Comparison of ENCODE assay signal across 1 cellular context in the genomic region with DNA sequence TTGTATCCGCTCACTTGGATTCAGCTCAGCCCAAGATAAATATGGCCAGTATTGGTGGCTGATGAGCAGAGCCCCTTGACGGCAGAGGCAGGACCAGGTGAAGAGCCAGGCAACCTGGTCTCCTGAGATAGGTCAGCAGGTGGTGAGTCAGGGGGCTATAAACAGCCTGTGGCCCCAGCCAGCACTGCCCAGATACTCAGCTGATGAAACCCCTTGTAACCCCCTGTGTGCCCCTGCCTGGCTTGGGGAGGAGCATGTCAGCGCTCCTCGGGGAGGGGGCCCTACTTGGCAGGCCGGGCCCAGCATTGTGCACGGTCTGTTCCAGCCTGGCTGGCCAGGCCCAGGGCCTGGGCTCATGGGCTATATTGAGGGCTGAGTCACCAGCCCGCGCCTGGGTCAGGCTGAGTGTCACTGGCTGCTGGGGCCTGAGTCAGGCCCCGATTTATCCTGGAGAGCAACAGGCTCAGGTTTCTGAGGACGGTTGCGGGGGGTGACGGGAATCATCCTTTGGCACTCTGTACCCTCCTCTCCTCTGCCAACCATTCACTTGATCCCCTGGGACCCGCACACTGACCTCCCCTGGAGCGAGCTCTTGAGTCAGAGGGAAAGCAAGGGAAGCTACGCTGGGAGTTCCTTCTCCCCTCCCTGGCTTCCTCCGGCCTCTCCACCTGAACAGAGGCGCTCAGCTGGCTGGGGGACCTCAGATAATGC.
TF ChIP-seq lines count a peak whose summit lies in the region.

No MANE protein-coding gene starts in this region.

TF ChIP-seq in HEK293, 187 proteins besides CTCF, POLR2A, EP300 and RAD21 (continued from another document):
- TF ChIP-seq, protein P1, sequence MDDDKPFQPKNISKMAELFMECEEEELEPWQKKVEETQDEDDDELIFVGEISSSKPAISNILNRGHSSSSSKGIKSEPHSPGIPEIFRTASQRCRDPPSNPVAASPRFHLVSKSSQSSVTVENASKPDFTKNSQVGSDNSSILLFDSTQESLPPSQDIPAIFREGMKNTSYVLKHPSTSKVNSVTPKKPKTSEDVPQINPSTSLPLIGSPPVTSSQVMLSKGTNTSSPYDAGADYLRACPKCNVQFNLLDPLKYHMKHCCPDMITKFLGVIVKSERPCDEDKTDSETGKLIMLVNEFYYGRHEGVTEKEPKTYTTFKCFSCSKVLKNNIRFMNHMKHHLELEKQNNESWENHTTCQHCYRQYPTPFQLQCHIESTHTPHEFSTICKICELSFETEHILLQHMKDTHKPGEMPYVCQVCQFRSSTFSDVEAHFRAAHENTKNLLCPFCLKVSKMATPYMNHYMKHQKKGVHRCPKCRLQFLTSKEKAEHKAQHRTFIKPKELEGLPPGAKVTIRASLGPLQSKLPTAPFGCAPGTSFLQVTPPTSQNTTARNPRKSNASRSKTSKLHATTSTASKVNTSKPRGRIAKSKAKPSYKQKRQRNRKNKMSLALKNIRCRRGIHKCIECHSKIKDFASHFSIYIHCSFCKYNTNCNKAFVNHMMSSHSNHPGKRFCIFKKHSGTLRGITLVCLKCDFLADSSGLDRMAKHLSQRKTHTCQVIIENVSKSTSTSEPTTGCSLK (tag by site-specific recombination; IDR thresholded peaks at IDR 0.05), result no peak
- no peak for TF ChIP-seq IKZF3 (tag by site-specific recombination; IDR thresholded peaks at IDR 0.05)
- TF ChIP-seq ZBTB8A (tag by site-specific recombination; IDR thresholded peaks at IDR 0.05), result 0 out of 2 replicates have a peak, but pooled peaks have one; percentile 22
- TF ChIP-seq ZBTB1 (tag by site-specific recombination; IDR thresholded peaks at IDR 0.05), result no peak
- TF ChIP-seq SP2 (tag by site-specific recombination; IDR thresholded peaks at IDR 0.05), result no peak
- TF ChIP-seq ZNF629 (tag by site-specific recombination; IDR thresholded peaks at IDR 0.05), result no peak
- no peak for TF ChIP-seq ZNF37A (tag by site-specific recombination; IDR thresholded peaks at IDR 0.05)
- no peak for TF ChIP-seq ZNF266 (tag by site-specific recombination; IDR thresholded peaks at IDR 0.05; ENCODE audit: low read depth)
- no peak; the same call in 1 of the 2 replicates for TF ChIP-seq ZNF366 (tag by site-specific recombination; conservative IDR thresholded peaks at IDR 0.05)
- TF ChIP-seq ZNF391 (tag by site-specific recombination; IDR thresholded peaks at IDR 0.05; ENCODE audit: borderline replicate concordance, low read depth), result no peak
- TF ChIP-seq, protein P2, sequence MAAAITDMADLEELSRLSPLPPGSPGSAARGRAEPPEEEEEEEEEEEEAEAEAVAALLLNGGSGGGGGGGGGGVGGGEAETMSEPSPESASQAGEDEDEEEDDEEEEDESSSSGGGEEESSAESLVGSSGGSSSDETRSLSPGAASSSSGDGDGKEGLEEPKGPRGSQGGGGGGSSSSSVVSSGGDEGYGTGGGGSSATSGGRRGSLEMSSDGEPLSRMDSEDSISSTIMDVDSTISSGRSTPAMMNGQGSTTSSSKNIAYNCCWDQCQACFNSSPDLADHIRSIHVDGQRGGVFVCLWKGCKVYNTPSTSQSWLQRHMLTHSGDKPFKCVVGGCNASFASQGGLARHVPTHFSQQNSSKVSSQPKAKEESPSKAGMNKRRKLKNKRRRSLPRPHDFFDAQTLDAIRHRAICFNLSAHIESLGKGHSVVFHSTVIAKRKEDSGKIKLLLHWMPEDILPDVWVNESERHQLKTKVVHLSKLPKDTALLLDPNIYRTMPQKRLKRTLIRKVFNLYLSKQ (tag by site-specific recombination; IDR thresholded peaks at IDR 0.05; ENCODE audit: borderline replicate concordance), result no peak
- TF ChIP-seq ZNF549 (tag by site-specific recombination; IDR thresholded peaks at IDR 0.05), result no peak
- no peak for TF ChIP-seq ZNF140 (tag by site-specific recombination; IDR thresholded peaks at IDR 0.05)
- no peak for TF ChIP-seq ZNF155 (tag by site-specific recombination; IDR thresholded peaks at IDR 0.05)
- no peak for TF ChIP-seq ZNF501 (tag by site-specific recombination; IDR thresholded peaks at IDR 0.05)
- no peak for TF ChIP-seq ZNF623 (tag by site-specific recombination; IDR thresholded peaks at IDR 0.05)
- TF ChIP-seq ZBTB17 (tag by site-specific recombination; IDR thresholded peaks at IDR 0.05), result peak; percentile 21; the same call in 1 of the 2 replicates
- TF ChIP-seq ZNF530 (tag by site-specific recombination; IDR thresholded peaks at IDR 0.05; ENCODE audit: low read depth), result no peak
- TF ChIP-seq GLIS1 (tag by site-specific recombination; IDR thresholded peaks at IDR 0.05), result peak; percentile 92
- TF ChIP-seq MZF1 (tag by site-specific recombination; IDR thresholded peaks at IDR 0.05; ENCODE audit: borderline replicate concordance), result no peak
- peak; percentile 91 for TF ChIP-seq SCRT2 (tag by site-specific recombination; IDR thresholded peaks at IDR 0.05)
- no peak for TF ChIP-seq ZNF2 (tag by site-specific recombination; IDR thresholded peaks at IDR 0.05)
- TF ChIP-seq ZFP3 (tag by site-specific recombination; IDR thresholded peaks at IDR 0.05; ENCODE audit: low read depth), result no peak
- TF ChIP-seq, protein P3, sequence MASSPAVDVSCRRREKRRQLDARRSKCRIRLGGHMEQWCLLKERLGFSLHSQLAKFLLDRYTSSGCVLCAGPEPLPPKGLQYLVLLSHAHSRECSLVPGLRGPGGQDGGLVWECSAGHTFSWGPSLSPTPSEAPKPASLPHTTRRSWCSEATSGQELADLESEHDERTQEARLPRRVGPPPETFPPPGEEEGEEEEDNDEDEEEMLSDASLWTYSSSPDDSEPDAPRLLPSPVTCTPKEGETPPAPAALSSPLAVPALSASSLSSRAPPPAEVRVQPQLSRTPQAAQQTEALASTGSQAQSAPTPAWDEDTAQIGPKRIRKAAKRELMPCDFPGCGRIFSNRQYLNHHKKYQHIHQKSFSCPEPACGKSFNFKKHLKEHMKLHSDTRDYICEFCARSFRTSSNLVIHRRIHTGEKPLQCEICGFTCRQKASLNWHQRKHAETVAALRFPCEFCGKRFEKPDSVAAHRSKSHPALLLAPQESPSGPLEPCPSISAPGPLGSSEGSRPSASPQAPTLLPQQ (tag by site-specific recombination; IDR thresholded peaks at IDR 0.05), result peak; percentile 86
- TF ChIP-seq ZBTB20 (tag by site-specific recombination; IDR thresholded peaks at IDR 0.05), result peak; percentile 60; the same call in 1 of the 2 replicates
- TF ChIP-seq ZNF558 (tag by site-specific recombination; IDR thresholded peaks at IDR 0.05), result no peak
TF ChIP-seq in HEK293: peak in this region for 14.
